In genomic region chr1:217136895-217137205, GRCh38 we compare ENCODE assay signal across 25 cellular contexts.
DNase-seq lines count a peak whose midpoint lies in the region; ATAC-seq, FAIRE-seq and TF ChIP-seq lines count a peak whose summit lies in the region.
"Had no signal": no experiment of that assay in that cellular context is flagged by ENCODE, and none has a peak within 500 bp of the region (broad histone marks: within the 10 kb centered on the region; RNA-seq: fewer than 3 reads in every experiment).

No MANE protein-coding gene starts in this region.

- TF ChIP-seq RAD21 in SK-N-SH (IDR thresholded peaks at IDR 0.05; ENCODE audit: low read length), result no peak
- TF ChIP-seq RAD21 in H1 (IDR thresholded peaks at IDR 0.05 in 1 of 2, conservative IDR thresholded peaks at IDR 0.05 in 1 of 2; ENCODE audit: low read depth in 2 of 2, low read length in 2 of 2), result no peak

- H3K4me2 ChIP-seq in SK-N-SH (no peak overlapping the region), H1 (ENCODE audit: insufficient read depth in 1 of 2, low read depth in 2 of 2, low read length in 2 of 2) (peak overlapping the region; percentile 88 to 97), mesendoderm (ENCODE audit: low read length) (peak overlapping the region; percentile 90), MM.1S (ENCODE audit: low read depth, low read length) (no peak overlapping the region)

- H3K23ac ChIP-seq in H1 (ENCODE audit: insufficient read length), result no peak overlapping the region
- no peak overlapping the region for H3K23ac ChIP-seq in mesendoderm (ENCODE audit: low read length)

- H3K23me2 ChIP-seq in H1 (ENCODE audit: low read depth, low read length), result peaks cover 28% of the 10 kb centered on the region; the same call in 1 of the 2 replicates

- no peak for TF ChIP-seq EP300 in SK-N-SH (IDR thresholded peaks at IDR 0.05; ENCODE audit: borderline replicate concordance in 1 of 2, low read depth in 1 of 2, low read length in 1 of 2)
- no peak for TF ChIP-seq EP300 in H1 (IDR thresholded peaks at IDR 0.05; ENCODE audit: borderline replicate concordance in 1 of 2, low read depth in 2 of 2, low read length in 2 of 2)

- H3K4ac ChIP-seq in H1 (replicated peaks; ENCODE audit: insufficient read length, low read depth, low read length), result no peak overlapping the region
- H3K4ac ChIP-seq in mesendoderm (ENCODE audit: low read depth, low read length), result no peak overlapping the region

- H2BK12ac ChIP-seq in H1 (ENCODE audit: low read depth, low read length), result no peak overlapping the region; the same call in 1 of the 2 replicates

- H4K8ac ChIP-seq in H1 (ENCODE audit: extremely low read depth, insufficient read depth, low read length) (no peak overlapping the region), mesendoderm (ENCODE audit: low read depth, low read length) (no peak overlapping the region)

- H3K9ac ChIP-seq in SK-N-SH (no peak overlapping the region), H1 (replicated peaks in 1 of 4; ENCODE audit: extremely low read depth in 1 of 4, low read depth in 3 of 4, low read length in 3 of 4) (no peak overlapping the region), mesendoderm (ENCODE audit: low read length) (peak overlapping the region; percentile 62), MM.1S (ENCODE audit: low read length) (no peak overlapping the region)

- WGBS in SK-N-SH (ENCODE audit: low lambda C conversion rate), result 98% methylated on average over 6 of the region's 11 CpGs
- 4% methylated on average over 11 of the region's 11 CpGs; no CpG with 5 or more reads in 1 of the 2 experiments for WGBS in H1 (ENCODE audit: extremely low coverage in 1 of 2, insufficient coverage in 1 of 2, insufficient read length in 1 of 2, insufficient replicate concordance in 2 of 2, low coverage in 1 of 2, low lambda C conversion rate in 2 of 2, missing lambda C conversion rate in 1 of 2), 2 experiments
- WGBS in mesendoderm (ENCODE audit: extremely low coverage, insufficient coverage, low lambda C conversion rate), result no CpG with 5 or more reads among the region's 11 CpGs
- 5 to 37% (median 17%) methylated on average over 11 of the region's 11 CpGs for whole genome bisulfite sequencing in spleen, 5 donors

- H3K4me3 ChIP-seq in SK-N-SH (ENCODE audit: low read depth in 2 of 2, low read length in 1 of 2) (no peak overlapping the region), H1 (ENCODE audit: extremely low read depth in 1 of 4, insufficient read depth in 2 of 4, low read depth in 3 of 4, low read length in 4 of 4) (peak overlapping the region; percentile 39 to 85 (median 60)), mesendoderm (ENCODE audit: low read length) (peak overlapping the region; percentile 36), spleen (peak overlapping the region in 6 of 8 donors; percentile 5 to 66 (median 39)), MM.1S (ENCODE audit: low read length) (no peak overlapping the region)
- H3K4me3 ChIP-seq: left lung had no signal

- POLR2A ChIA-PET in SK-N-SH (lab: Yijun Ruan, JAX) (no interaction called here), H1 (lab: Charles Lee; ENCODE audit: partially characterized antibody) (no interaction called here)

- DNase-seq in SK-N-SH (peak; percentile 17), H1 (ENCODE audit: low read depth in 1 of 2, low spot score in 2 of 2) (peak in 1 of 2 experiments; percentile 62), mesendoderm (peak; percentile 36), spleen (no peak), NCI-H1436 treated with DMSO at 0.1 percent for 48 hours (lab: John Stamatoyannopoulos, UW) (no peak), DMS114 treated with DMSO at 0.1 percent for 48 hours (lab: John Stamatoyannopoulos, UW; ENCODE audit: unreplicated experiment) (no peak), MM.1S (no peak)
- DNase-seq: 8988T; activated CD4-positive, alpha-beta T cell treated with anti-CD3 and anti-CD28 coated beads for 4 hours; activated CD8-positive, alpha-beta memory T cell treated with anti-CD3 and anti-CD28 coated beads, Interleukin-2, amount 50 U/mL, for 4 hours; activated gamma-delta T cell treated with Interleukin-2 at 50 U/mL for 16 hours; anterior cingulate cortex; BE2C; cerebellar nuclear complex; MV-4-11; NCI-H2029 treated with DMSO at 0.1 percent for 48 hours; NCI-H510A; stimulated activated CD8-positive, alpha-beta memory T cell treated with anti-CD3 and anti-CD28 coated beads, Interleukin-4, amount 100 ng/mL, for 48 hours; SW 1271 had no signal

- no peak for TF ChIP-seq POLR2A in H1 (IDR thresholded peaks at IDR 0.05; ENCODE audit: control extremely low read depth in 1 of 2, low read depth in 2 of 2, low read length in 2 of 2)
- no peak for TF ChIP-seq POLR2A in spleen (IDR thresholded peaks at IDR 0.05)

- no peak overlapping the region for H2AK5ac ChIP-seq in H1 (ENCODE audit: low read depth, low read length)
- H2AK5ac ChIP-seq in mesendoderm (ENCODE audit: low read length), result no peak overlapping the region

- no peak overlapping the region for H2AFZ ChIP-seq in SK-N-SH (ENCODE audit: low read depth)
- no peak overlapping the region; the same call in 1 of the 2 replicates for H2AFZ ChIP-seq in H1 (ENCODE audit: low read length)
- H2AFZ ChIP-seq in MM.1S (ENCODE audit: low read length), result no peak overlapping the region

- intact Hi-C loops in spleen (cut with DNase I; ENCODE audit: low total_unique reads), result no loop called here

- no peaks in the 10 kb centered on the region for H3K9me2 ChIP-seq in SK-N-SH
- H3K9me2 ChIP-seq in MM.1S (replicated peaks; ENCODE audit: insufficient read depth, low read length), result no peaks in the 10 kb centered on the region

- no peak overlapping the region for H2BK20ac ChIP-seq in H1 (ENCODE audit: low read length)

- H2BK5ac ChIP-seq in H1 (ENCODE audit: low read depth, low read length), result no peak overlapping the region; the same call in 1 of the 2 replicates
- H2BK5ac ChIP-seq in mesendoderm (ENCODE audit: low read length), result no peak overlapping the region

- ATAC-seq in SK-N-SH treated with all-trans-retinoic acid at 6 μM for 48 hours, result no peak

- peaks cover 0 to 9% of the 10 kb centered on the region in 2 experiments; a peak in 1 of 4 replicates for H3K4me1 ChIP-seq in SK-N-SH (ENCODE audit: control insufficient read depth in 1 of 2, insufficient read depth in 2 of 2, low read depth in 1 of 2, low read length in 1 of 2)
- H3K4me1 ChIP-seq in H1 (replicated peaks in 1 of 4; ENCODE audit: control insufficient read depth in 3 of 4, insufficient read depth in 4 of 4, low read length in 3 of 4), result peaks cover 11 to 42% (median 21%) of the 10 kb centered on the region in 4 experiments
- H3K4me1 ChIP-seq in mesendoderm (ENCODE audit: control insufficient read depth, low read depth, low read length), result peaks cover 12% of the 10 kb centered on the region
- H3K4me1 ChIP-seq in spleen, result peaks cover 0 to 46% (median 24%) of the 10 kb centered on the region in 6 donors
- H3K4me1 ChIP-seq in MM.1S (ENCODE audit: low read length), result no peaks in the 10 kb centered on the region
- H3K4me1 ChIP-seq: BE2C had no signal

- H3K56ac ChIP-seq in H1 (replicated peaks; ENCODE audit: insufficient read length, low read depth, low read length) (no peak overlapping the region), mesendoderm (ENCODE audit: low read length) (peak overlapping the region; percentile 78)

- no peak overlapping the region for H3K14ac ChIP-seq in H1 (ENCODE audit: insufficient read length)

- FAIRE-seq in H1 (lab: Jason Lieb, UNC), result no peak
- FAIRE-seq: G401.6, GM12891 had no signal

- H3K36me3 ChIP-seq in SK-N-SH (replicated peaks in 1 of 2; ENCODE audit: control insufficient read depth in 1 of 2, insufficient read depth in 2 of 2, low read length in 1 of 2) (no peaks in the 10 kb centered on the region), H1 (ENCODE audit: control insufficient read depth in 2 of 4, insufficient read depth in 4 of 4, low read length in 3 of 4) (no peaks in the 10 kb centered on the region), mesendoderm (ENCODE audit: control insufficient read depth, insufficient read depth, low read length) (no peaks in the 10 kb centered on the region), spleen (no peaks in the 10 kb centered on the region), MM.1S (replicated peaks; ENCODE audit: insufficient read depth, low read length) (no peaks in the 10 kb centered on the region)
- H3K36me3 ChIP-seq: BE2C, left lung, thoracic aorta had no signal

- CTCF ChIA-PET in SK-N-SH (lab: Yijun Ruan, JAX), result no interaction called here
- CTCF ChIA-PET in H1 (lab: Charles Lee; ENCODE audit: partially characterized antibody), result interaction anchor here (0.6 kb wide), 1 partner anchor 313 kb away, joined by 3 read pairs; no protein-coding TSS in a partner anchor

- H3F3A ChIP-seq in SK-N-SH (replicated peaks; ENCODE audit: insufficient read depth), result no peaks in the 10 kb centered on the region
- H3F3A ChIP-seq in MM.1S (ENCODE audit: insufficient read depth, low read length), result no peaks in the 10 kb centered on the region

- H4K5ac ChIP-seq in H1 (ENCODE audit: insufficient read length, low read depth, low read length), result no peak overlapping the region
- H4K5ac ChIP-seq in mesendoderm (ENCODE audit: low read length), result no peak overlapping the region

- H4K91ac ChIP-seq in H1 (replicated peaks; ENCODE audit: insufficient read length, low read length), result no peak overlapping the region

- H3K79me1 ChIP-seq in H1 (ENCODE audit: low read depth, low read length) (no peaks in the 10 kb centered on the region), mesendoderm (ENCODE audit: low read length) (no peaks in the 10 kb centered on the region)

- no peak for TF ChIP-seq CTCF in SK-N-SH (IDR thresholded peaks at IDR 0.05)
- no peak for TF ChIP-seq CTCF in H1 (IDR thresholded peaks at IDR 0.05; ENCODE audit: control extremely low read depth in 1 of 3, insufficient read depth in 1 of 3, low read depth in 1 of 3, low read length in 3 of 3)
- TF ChIP-seq CTCF in spleen (IDR thresholded peaks at IDR 0.05 in 8 of 11, conservative IDR thresholded peaks at IDR 0.05 in 3 of 11), result no peak
- no peak for TF ChIP-seq CTCF in MM.1S (IDR thresholded peaks at IDR 0.05; ENCODE audit: low read length)

- no peaks in the 10 kb centered on the region for H3K79me2 ChIP-seq in SK-N-SH (ENCODE audit: insufficient read depth)
- no peaks in the 10 kb centered on the region for H3K79me2 ChIP-seq in H1 (ENCODE audit: control insufficient read depth in 1 of 2, insufficient read depth in 2 of 2, low read length in 2 of 2)
- H3K79me2 ChIP-seq in mesendoderm (ENCODE audit: control insufficient read depth, insufficient read depth, low read length), result no peaks in the 10 kb centered on the region
- H3K79me2 ChIP-seq in MM.1S (ENCODE audit: low read length), result no peaks in the 10 kb centered on the region

- H3K27me3 ChIP-seq in SK-N-SH (ENCODE audit: insufficient read depth), result no peaks in the 10 kb centered on the region
- H3K27me3 ChIP-seq in H1 (replicated peaks in 1 of 4; ENCODE audit: control insufficient read depth in 3 of 4, extremely low read depth in 1 of 4, insufficient read depth in 3 of 4, low read length in 3 of 4), result peaks cover 64 to 100% (median 88%) of the 10 kb centered on the region in 4 experiments
- peaks cover 53% of the 10 kb centered on the region for H3K27me3 ChIP-seq in mesendoderm (ENCODE audit: insufficient read depth, low read length, poor library complexity)
- H3K27me3 ChIP-seq in spleen (replicated peaks in 1 of 7), result peaks cover 0 to 99% (median 71%) of the 10 kb centered on the region in 7 donors
- peaks cover 8% of the 10 kb centered on the region; the same call in 1 of the 2 replicates for H3K27me3 ChIP-seq in MM.1S (replicated peaks; ENCODE audit: insufficient read depth, low read length)

- H4K20me1 ChIP-seq in SK-N-SH (ENCODE audit: insufficient read depth) (no peaks in the 10 kb centered on the region), H1 (replicated peaks in 1 of 2; ENCODE audit: control insufficient read depth in 1 of 2, insufficient read depth in 2 of 2, low read length in 2 of 2) (peaks cover 0 to 6% of the 10 kb centered on the region in 2 experiments), MM.1S (ENCODE audit: insufficient read depth, low read length) (no peaks in the 10 kb centered on the region)

- H2BK15ac ChIP-seq in H1 (ENCODE audit: low read length), result peak overlapping the region; percentile 12; the same call in 1 of the 2 replicates
- H2BK15ac ChIP-seq in mesendoderm (replicated peaks; ENCODE audit: low read depth), result no peak overlapping the region

- H2BK120ac ChIP-seq in H1 (replicated peaks; ENCODE audit: low read depth, low read length), result no peak overlapping the region
- H2BK120ac ChIP-seq in mesendoderm (ENCODE audit: low read depth, low read length), result no peak overlapping the region

- H3K27ac ChIP-seq in SK-N-SH (ENCODE audit: low read depth in 2 of 2, low read length in 1 of 2) (no peak overlapping the region), H1 (ENCODE audit: low read depth, low read length) (no peak overlapping the region), mesendoderm (ENCODE audit: low read depth, low read length) (no peak overlapping the region), spleen (peak overlapping the region in 1 of 8 donors; percentile 3), MM.1S (ENCODE audit: low read length) (no peak overlapping the region)
- H3K27ac ChIP-seq: left lung, RWPE1, thoracic aorta had no signal

- peak overlapping the region; percentile 79; the same call in 1 of the 2 replicates for H3K18ac ChIP-seq in H1 (ENCODE audit: extremely low read depth, low read length)
- H3K18ac ChIP-seq in mesendoderm (ENCODE audit: low read length), result no peak overlapping the region

- H3K9me3 ChIP-seq in SK-N-SH, result no peaks in the 10 kb centered on the region
- no peaks in the 10 kb centered on the region for H3K9me3 ChIP-seq in H1 (ENCODE audit: insufficient read depth in 2 of 2, low read depth in 1 of 2, low read length in 1 of 2)
- H3K9me3 ChIP-seq in spleen, result no peaks in the 10 kb centered on the region
- H3K9me3 ChIP-seq in MM.1S (replicated peaks; ENCODE audit: insufficient read depth, low read length), result no peaks in the 10 kb centered on the region
- H3K9me3 ChIP-seq: BE2C, left lung, thoracic aorta had no signal

Comparison
In these comparisons a context has a peak if more than half of its experiments do, and no peak if none do; other contexts are left out.
1. DNase-seq: peak in SK-N-SH (single experiment) and mesendoderm (single experiment); none in spleen (single experiment), NCI-H1436 treated with DMSO at 0.1 percent for 48 hours (single experiment), DMS114 treated with DMSO at 0.1 percent for 48 hours (single experiment) and MM.1S (single experiment).
2. H3K4me2 ChIP-seq: peak in H1 (2 of 2) and mesendoderm (single experiment); none in SK-N-SH (single experiment) and MM.1S (single experiment).
3. H3K4me3 ChIP-seq: peak in H1 (4 of 4), mesendoderm (single experiment) and spleen (6 of 8); none in SK-N-SH (0 of 2) and MM.1S (single experiment).
4. Of the 17 proteins assayed by ChIP-seq in both H1 and SK-N-SH: peak only in H1: GABPA; only in SK-N-SH: none; in both: none; in neither: 16.